In genomic region chr1:29633784-29634183, GRCh38 we compare ENCODE assay signal across 20 cellular contexts.
DNase-seq lines count a peak whose midpoint lies in the region; ATAC-seq and TF ChIP-seq lines count a peak whose summit lies in the region.
"Had no signal": no experiment of that assay in that cellular context is flagged by ENCODE, and none has a peak within 500 bp of the region (broad histone marks: within the 10 kb centered on the region; RNA-seq: fewer than 3 reads in every experiment).

No MANE protein-coding gene starts in this region.

- H3K27ac ChIP-seq in dorsolateral prefrontal cortex: no peak overlapping the region
- H3K27ac ChIP-seq: 22Rv1, adrenal gland, breast epithelium, lower lobe of right lung, ovary, tibial nerve had no signal

- no peaks in the 10 kb centered on the region for H3K36me3 Mint-ChIP-seq in stimulated activated effector memory CD8-positive, alpha-beta T cell treated with anti-CD3 and anti-CD28 coated beads, Interleukin-12 subunit alpha, Interleukin-12 subunit beta, amount 100 ng/mL, for 72 hours

- peak; percentile 1 for DNase-seq in DMS53 treated with DMSO at 0.1 percent for 48 hours (lab: John Stamatoyannopoulos, UW; ENCODE audit: unreplicated experiment)
- DNase-seq in DMS53 (lab: John Stamatoyannopoulos, UW): no peak
- peak; percentile 23 for DNase-seq in DMS79 (lab: John Stamatoyannopoulos, UW)
- peak; percentile 59 for DNase-seq in NCI-H345 (lab: John Stamatoyannopoulos, UW)
- DNase-seq in ecto neural progenitor cell (ENCODE audit: low spot score): peak; percentile 27
- DNase-seq in stimulated activated effector memory CD8-positive, alpha-beta T cell treated with anti-CD3 and anti-CD28 coated beads, Interleukin-12 subunit alpha, Interleukin-12 subunit beta, amount 100 ng/mL, for 72 hours (ENCODE audit: low spot score in 2 of 2): no peak
- DNase-seq in dorsolateral prefrontal cortex: no peak
- DNase-seq: activated gamma-delta T cell; hippocampal formation; lower lobe of right lung; NCI-H1930; ovary; stimulated activated naive CD4-positive, alpha-beta T cell; T-helper 1 cell had no signal

- ATAC-seq in HG02588 (IDR thresholded peaks at IDR 0.05; ENCODE audit: unreplicated experiment): no peak
- ATAC-seq in stimulated activated effector memory CD8-positive, alpha-beta T cell treated with anti-CD3 and anti-CD28 coated beads, Interleukin-12 subunit alpha, Interleukin-12 subunit beta, amount 100 ng/mL, for 72 hours: no peak
- ATAC-seq: lower lobe of right lung, sciatic nerve had no signal

- H3K27me3 ChIP-seq in dorsolateral prefrontal cortex: peaks cover 0 to 7% (median 0%) of the 10 kb centered on the region in 45 donors
- H3K27me3 ChIP-seq: breast epithelium, ovary, tibial nerve had no signal

- H3K4me3 Mint-ChIP-seq in stimulated activated effector memory CD8-positive, alpha-beta T cell treated with anti-CD3 and anti-CD28 coated beads, Interleukin-12 subunit alpha, Interleukin-12 subunit beta, amount 100 ng/mL, for 72 hours: no peak overlapping the region

- no peak for TF ChIP-seq CTCF in dorsolateral prefrontal cortex (IDR thresholded peaks at IDR 0.05 in 54 of 56, conservative IDR thresholded peaks at IDR 0.05 in 2 of 56; ENCODE audit: low read depth in 1 of 56, partially characterized antibody in 56 of 56)

- H3K4me3 ChIP-seq in dorsolateral prefrontal cortex: no peak overlapping the region
- H3K4me3 ChIP-seq: adrenal gland, breast epithelium, lower lobe of right lung, ovary, tibial nerve had no signal

- no peak overlapping the region for H3K27ac Mint-ChIP-seq in stimulated activated effector memory CD8-positive, alpha-beta T cell treated with anti-CD3 and anti-CD28 coated beads, Interleukin-12 subunit alpha, Interleukin-12 subunit beta, amount 100 ng/mL, for 72 hours

- H3K4me1 Mint-ChIP-seq in stimulated activated effector memory CD8-positive, alpha-beta T cell treated with anti-CD3 and anti-CD28 coated beads, Interleukin-12 subunit alpha, Interleukin-12 subunit beta, amount 100 ng/mL, for 72 hours: no peaks in the 10 kb centered on the region

- intact Hi-C loops in dorsolateral prefrontal cortex (cut with DNase I): no loop called here

- no peaks in the 10 kb centered on the region for H3K9me3 Mint-ChIP-seq in stimulated activated effector memory CD8-positive, alpha-beta T cell treated with anti-CD3 and anti-CD28 coated beads, Interleukin-12 subunit alpha, Interleukin-12 subunit beta, amount 100 ng/mL, for 72 hours

Comparison
In these comparisons a context has a peak if more than half of its experiments do, and no peak if none do; other contexts are left out.
1. DNase-seq: peak in DMS53 treated with DMSO at 0.1 percent for 48 hours (single experiment), DMS79 (single experiment), NCI-H345 (single experiment) and ecto neural progenitor cell (single experiment); none in DMS53 (single experiment), stimulated activated effector memory CD8-positive, alpha-beta T cell treated with anti-CD3 and anti-CD28 coated beads, Interleukin-12 subunit alpha, Interleukin-12 subunit beta, amount 100 ng/mL, for 72 hours (0 of 2) and dorsolateral prefrontal cortex (0 of 10).